ENCODE assay signal across 8 cellular contexts in the genomic region with DNA sequence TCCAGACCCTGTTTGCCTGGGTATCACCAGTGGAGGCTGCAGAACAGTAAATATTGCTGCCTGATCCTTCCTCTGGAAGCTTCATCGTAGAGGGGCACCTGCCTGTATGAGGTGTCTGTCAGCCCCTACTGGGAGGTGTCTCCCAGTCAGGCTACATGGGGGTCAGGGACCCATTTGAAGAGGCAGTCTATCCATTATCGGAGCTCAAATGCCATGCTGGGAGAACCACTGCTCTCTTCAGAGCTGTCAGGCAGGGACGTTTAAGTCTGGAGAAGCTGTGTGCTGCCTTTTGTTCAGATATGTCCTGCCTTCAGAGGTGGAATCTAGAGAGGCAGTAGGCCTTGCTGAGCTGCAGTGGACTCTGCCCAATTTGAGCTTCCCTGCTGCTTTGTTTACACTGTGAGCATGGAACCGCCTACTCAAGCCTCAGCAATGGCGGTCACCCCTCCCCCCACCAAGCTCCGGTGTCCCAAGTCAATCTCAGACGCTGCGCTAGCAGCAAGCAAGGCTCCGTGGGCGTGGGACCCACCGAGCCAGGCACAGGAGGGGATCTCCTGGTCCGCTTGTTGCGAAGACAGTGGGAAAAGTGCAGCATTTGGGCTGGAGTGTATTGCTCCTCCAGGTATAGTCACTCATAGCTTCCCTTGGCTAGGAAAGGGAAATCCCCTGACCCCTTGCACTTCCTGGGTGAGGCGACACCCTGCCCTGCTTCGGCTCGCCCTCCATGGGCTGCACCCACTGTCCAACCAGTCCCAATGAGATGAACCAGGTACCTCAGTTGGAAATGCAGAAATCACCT. TPM values are rescaled to one million over a fixed set of nuclear protein-coding genes. Genes with fewer than 3 reads are reported as not detected.
DNase-seq lines count a peak whose midpoint lies in the region; ATAC-seq and TF ChIP-seq lines count a peak whose summit lies in the region.
"Not testable (repeated sequence)": the region's sequence is repeated elsewhere in the genome, so short reads cannot be mapped to it uniquely, and the experiment has no call there.

No MANE protein-coding gene starts in this region.

- H2BK12ac ChIP-seq in neuronal stem cell (ENCODE audit: low read length), result not testable (repeated sequence)

- H3K9me3 Mint-ChIP-seq in Calu3 (ENCODE audit: low read depth, unreplicated experiment); activated T-cell treated with anti-CD3 and anti-CD28 coated beads, Interleukin-2, amount 50 U/mL, for 72 hours: not testable (repeated sequence)

- intact Hi-C loops in Calu3 (cut with micrococcal nuclease; ENCODE audit: unreplicated experiment), result not testable (repeated sequence)

- peak overlapping the region; percentile 43 for H4K8ac ChIP-seq in neuronal stem cell (ENCODE audit: low read depth, low read length)

- not testable (repeated sequence) for H3K9me3 ChIP-seq in HUES48 (ENCODE audit: control insufficient read depth, insufficient read depth, low read length); iPS-15b (ENCODE audit: control insufficient read depth, insufficient read depth, low read length); liver (ENCODE audit: control insufficient read depth in 4 of 4, low read length in 3 of 4)
- peaks cover 0 to 11% of the 10 kb centered on the region in 2 donors for H3K9me3 ChIP-seq in neuronal stem cell (replicated peaks in 1 of 2; ENCODE audit: control insufficient read depth in 2 of 2, insufficient read depth in 1 of 2, low read depth in 1 of 2, low read length in 2 of 2)

- peak in 1 of 2 donors; percentile 22 for ATAC-seq in activated T-cell treated with anti-CD3 and anti-CD28 coated beads, Interleukin-2, amount 50 U/mL, for 72 hours (replicated peaks in 1 of 2)

- not testable (repeated sequence) for H3K79me1 ChIP-seq in neuronal stem cell (ENCODE audit: low read depth, low read length)

- H2BK15ac ChIP-seq in neuronal stem cell (ENCODE audit: low read length), result not testable (repeated sequence)

- not testable (repeated sequence) for H3K27me3 ChIP-seq in HUES48 (ENCODE audit: control insufficient read depth, insufficient read depth, low read length); iPS-15b (ENCODE audit: control insufficient read depth, insufficient read depth, low read length); liver (ENCODE audit: control insufficient read depth in 4 of 4, insufficient read depth in 4 of 4, low read length in 3 of 4); neuronal stem cell (ENCODE audit: control insufficient read depth in 3 of 3, insufficient read depth in 3 of 3, low read depth in 1 of 3, low read length in 3 of 3)

- H3K4ac ChIP-seq in neuronal stem cell (ENCODE audit: low read length), result not testable (repeated sequence)

- H3K18ac ChIP-seq in neuronal stem cell (ENCODE audit: low read length), result not testable (repeated sequence)

- not testable (repeated sequence) for TF ChIP-seq CTCF in Calu3 (IDR thresholded peaks at IDR 0.05; ENCODE audit: unreplicated experiment); choroid plexus epithelial cell (conservative IDR thresholded peaks at IDR 0.05; ENCODE audit: low read depth, low read length); liver (IDR thresholded peaks at IDR 0.05; ENCODE audit: low read depth, low read length, missing input control)

- peak overlapping the region; percentile 32 for H3K4me3 Mint-ChIP-seq in Calu3 (ENCODE audit: low read depth, unreplicated experiment)
- peak overlapping the region; percentile 26 to 27 for H3K4me3 Mint-ChIP-seq in activated T-cell treated with anti-CD3 and anti-CD28 coated beads, Interleukin-2, amount 50 U/mL, for 72 hours

- H3K23ac ChIP-seq in neuronal stem cell (ENCODE audit: low read depth, low read length, poor library complexity), result not testable (repeated sequence)

- not testable (repeated sequence) for H2BK120ac ChIP-seq in neuronal stem cell (ENCODE audit: low read depth, low read length)

- not testable (repeated sequence) for H3K9ac ChIP-seq in HUES48 (ENCODE audit: low read depth, low read length); iPS-15b (ENCODE audit: low read depth, low read length); liver (ENCODE audit: low read depth in 1 of 2, low read length in 2 of 2); neuronal stem cell (ENCODE audit: low read depth, low read length, poor library complexity)

- BruUV-seq in Calu3 (replicated peaks; lab: Mats Ljungman, UMichigan), result not testable (repeated sequence)

- H3K36me3 Mint-ChIP-seq in Calu3 (ENCODE audit: insufficient read depth, unreplicated experiment), result not testable (repeated sequence)
- H3K36me3 Mint-ChIP-seq in activated T-cell treated with anti-CD3 and anti-CD28 coated beads, Interleukin-2, amount 50 U/mL, for 72 hours (ENCODE audit: insufficient read depth in 2 of 2), result peaks cover 19 to 50% of the 10 kb centered on the region in 2 donors

- not testable (repeated sequence) for H2BK5ac ChIP-seq in neuronal stem cell (ENCODE audit: low read length)

- H3K4me1 ChIP-seq in HUES48 (ENCODE audit: control insufficient read depth, insufficient read depth, low read length); iPS-15b (ENCODE audit: control insufficient read depth, insufficient read depth, low read length); neuronal stem cell (ENCODE audit: control insufficient read depth in 2 of 2, insufficient read depth in 1 of 2, low read depth in 1 of 2, low read length in 2 of 2): not testable (repeated sequence)
- H3K4me1 ChIP-seq in liver (ENCODE audit: control insufficient read depth in 4 of 4, insufficient read depth in 4 of 4, low read length in 3 of 4), result peaks cover 0 to 13% (median 0%) of the 10 kb centered on the region in 4 donors

- not testable (repeated sequence) for H3K27ac Mint-ChIP-seq in Calu3 (ENCODE audit: unreplicated experiment); activated T-cell treated with anti-CD3 and anti-CD28 coated beads, Interleukin-2, amount 50 U/mL, for 72 hours

- not testable (repeated sequence) for H3K4me2 ChIP-seq in neuronal stem cell (ENCODE audit: insufficient read depth, low read length, poor library complexity, severe bottlenecking)

- not testable (repeated sequence) for H3K27me3 Mint-ChIP-seq in Calu3 (ENCODE audit: unreplicated experiment); activated T-cell treated with anti-CD3 and anti-CD28 coated beads, Interleukin-2, amount 50 U/mL, for 72 hours (ENCODE audit: low read depth)

- H3K36me3 ChIP-seq in HUES48 (ENCODE audit: control insufficient read depth, insufficient read depth, low read length); iPS-15b (ENCODE audit: control insufficient read depth, insufficient read depth, low read length); liver (ENCODE audit: control insufficient read depth in 4 of 4, insufficient read depth in 3 of 4, low read depth in 1 of 4, low read length in 3 of 4): not testable (repeated sequence)
- H3K36me3 ChIP-seq in neuronal stem cell (replicated peaks in 1 of 2; ENCODE audit: control insufficient read depth in 2 of 2, insufficient read depth in 2 of 2, low read length in 2 of 2), result peaks cover 0 to 19% of the 10 kb centered on the region in 2 donors

- H3K4me1 Mint-ChIP-seq in Calu3 (ENCODE audit: low read depth, unreplicated experiment), result not testable (repeated sequence)
- peaks cover 43% of the 10 kb centered on the region for H3K4me1 Mint-ChIP-seq in activated T-cell treated with anti-CD3 and anti-CD28 coated beads, Interleukin-2, amount 50 U/mL, for 72 hours (ENCODE audit: low read depth)

- DNase-seq in Calu3 (peak; percentile 50), NCI-H2227 (lab: John Stamatoyannopoulos, UW; ENCODE audit: unreplicated experiment) (peak; percentile 58), choroid plexus epithelial cell (ENCODE audit: low read depth) (peak; percentile 73)
- not testable (repeated sequence) for DNase-seq in activated T-cell treated with anti-CD3 and anti-CD28 coated beads, Interleukin-2, amount 50 U/mL, for 72 hours; neuronal stem cell (ENCODE audit: low spot score)

- 62% methylated on average over 16 of the region's 16 CpGs for WGBS in liver
- no CpG with 5 or more reads among the region's 16 CpGs for WGBS in neuronal stem cell (ENCODE audit: extremely low coverage in 2 of 2, insufficient read length in 2 of 2, insufficient replicate concordance in 1 of 2), 2 donors

- not testable (repeated sequence) for H3K4me3 ChIP-seq in HUES48 (ENCODE audit: low read depth, low read length); choroid plexus epithelial cell (ENCODE audit: low read depth, low read length); liver (ENCODE audit: low read depth in 1 of 3, low read length in 3 of 3); neuronal stem cell (ENCODE audit: low read length in 2 of 2)
- H3K4me3 ChIP-seq in iPS-15b (ENCODE audit: low read depth, low read length), result peak overlapping the region; percentile 33

- H3K14ac ChIP-seq in neuronal stem cell (ENCODE audit: low read length), result not testable (repeated sequence)

- H2AK5ac ChIP-seq in neuronal stem cell (ENCODE audit: low read depth, low read length), result not testable (repeated sequence)

- H2AFZ ChIP-seq in neuronal stem cell (ENCODE audit: low read length), result not testable (repeated sequence)

- not testable (repeated sequence) for TF ChIP-seq RAD21 in liver (IDR thresholded peaks at IDR 0.05)

- H4K91ac ChIP-seq in neuronal stem cell (ENCODE audit: low read depth, low read length, poor library complexity), result not testable (repeated sequence)

- CTCF ChIA-PET in Calu3 (lab: Charles Lee), result interaction anchor here (0.6 to 1.6 kb wide), 2 partner anchors 16 to 55 kb away, joined by 3 to 5 read pairs; a partner anchor contains a TSS

- H3K27ac ChIP-seq in HUES48 (ENCODE audit: low read depth, low read length) (peak overlapping the region; percentile 1), neuronal stem cell (replicated peaks; ENCODE audit: low read length) (peak overlapping the region; percentile 20)
- not testable (repeated sequence) for H3K27ac ChIP-seq in liver (ENCODE audit: low read depth in 1 of 2, low read length in 2 of 2)

TF ChIP-seq in liver, 16 proteins besides CTCF, POLR2A, EP300 and RAD21 (continues in another document):
- peak; percentile 94 for TF ChIP-seq YY1 (IDR thresholded peaks at IDR 0.05)

RNA-seq across cellular contexts. Expression of a gene that starts 15.2 kb away (rescaled TPM):
- total RNA-seq in Calu3 (2022), result 25.0 and 26.7 TPM in 2 replicates
- 10 to 100 TPM; 20.7 to 23.9 TPM for total RNA-seq in activated T-cell treated with anti-CD3 and anti-CD28 coated beads, Interleukin-2, amount 50 U/mL, for 72 hours
- 1 to 10 TPM; 1.5 TPM for total RNA-seq in liver
- 10 to 100 TPM in 1 of 2 donors, 1 to 10 TPM in 1; 5.4 to 17.3 TPM for polyA plus RNA-seq in liver
- polyA plus RNA-seq in neuronal stem cell (2013, experiment 1 of 2), result 48.7 TPM
- polyA plus RNA-seq in neuronal stem cell (2013, experiment 2 of 2), result 50.5 TPM

RNA-seq across cellular contexts. Expression of a gene that starts 15.3 kb away (rescaled TPM):
- 5.5 and 5.9 TPM in 2 replicates for total RNA-seq in Calu3 (2022)
- 1 to 10 TPM; 6.0 to 8.6 TPM for total RNA-seq in activated T-cell treated with anti-CD3 and anti-CD28 coated beads, Interleukin-2, amount 50 U/mL, for 72 hours
- total RNA-seq in liver, result 1 to 10 TPM; 2.6 to 4.4 TPM
- polyA plus RNA-seq in liver, result 1 to 10 TPM; 2.0 to 2.1 TPM
- 8.5 TPM for polyA plus RNA-seq in neuronal stem cell (2013, experiment 1 of 2)
- 8.5 TPM for polyA plus RNA-seq in neuronal stem cell (2013, experiment 2 of 2)

Comparison
In these comparisons a context has a peak if more than half of its experiments do, and no peak if none do; other contexts are left out.
1. RNA of a gene that starts 15.2 kb away (total RNA-seq): 25.0 to 26.7 TPM in Calu3 and 20.7 to 23.9 TPM in activated T-cell treated with anti-CD3 and anti-CD28 coated beads, Interleukin-2, amount 50 U/mL, for 72 hours; 1.5 TPM in liver; every median in the first group is over 4 times any median in the second.